2 cellular contexts compared by ENCODE assay signal in genomic region chr19:8150178-8150865, GRCh38.
TF ChIP-seq lines count a peak whose summit lies in the region.

No MANE protein-coding gene starts in this region.

TF ChIP-seq in H1, 55 proteins besides CTCF, POLR2A, EP300 and RAD21:
- TF ChIP-seq CEBPB (IDR thresholded peaks at IDR 0.05; ENCODE audit: low read depth, low read length) (no peak), E2F6 (IDR thresholded peaks at IDR 0.05) (no peak), POU5F1 (IDR thresholded peaks at IDR 0.05; ENCODE audit: low read depth, low read length) (no peak), GTF2F1 (IDR thresholded peaks at IDR 0.05; ENCODE audit: borderline replicate concordance, low read depth, low read length) (no peak), SIN3A (conservative IDR thresholded peaks at IDR 0.05 in 1 of 2, IDR thresholded peaks at IDR 0.05 in 1 of 2; ENCODE audit: low read depth in 1 of 2, low read length in 2 of 2) (no peak), SP1 (IDR thresholded peaks at IDR 0.05; ENCODE audit: low read depth, low read length) (no peak)

TF ChIP-seq in HepG2, 621 proteins besides CTCF, POLR2A, EP300 and RAD21 (continues in another document):
- TF ChIP-seq ZNF841 (CRISPR knock-in tag; IDR thresholded peaks at IDR 0.05; ENCODE audit: borderline replicate concordance) (no peak), ZNF782 (CRISPR knock-in tag; IDR thresholded peaks at IDR 0.05; ENCODE audit: borderline replicate concordance) (no peak), GATAD2A (CRISPR knock-in tag; IDR thresholded peaks at IDR 0.05) (0 out of 2 replicates have a peak, but pooled peaks have one; percentile 56), ZBTB7B (CRISPR knock-in tag; IDR thresholded peaks at IDR 0.05) (peak; percentile 45; the same call in 1 of the 2 replicates), ZFY (CRISPR knock-in tag; IDR thresholded peaks at IDR 0.05) (peak; percentile 45), TEAD3 (CRISPR knock-in tag; optimal IDR thresholded peaks at IDR 0.05; ENCODE audit: borderline replicate concordance) (peak; percentile 7), JUN (CRISPR knock-in tag; IDR thresholded peaks at IDR 0.05) (no peak), SOX6 (IDR thresholded peaks at IDR 0.05) (no peak), SOX6 (CRISPR knock-in tag; IDR thresholded peaks at IDR 0.05) (peak; percentile 55; the same call in 1 of the 2 replicates), TFDP1 (CRISPR knock-in tag; IDR thresholded peaks at IDR 0.05; ENCODE audit: borderline replicate concordance) (peak; percentile 62; the same call in 1 of the 2 replicates), ELF3 (CRISPR knock-in tag; IDR thresholded peaks at IDR 0.05) (0 out of 2 replicates have a peak, but pooled peaks have one; percentile 22), CEBPG (CRISPR knock-in tag; IDR thresholded peaks at IDR 0.05) (no peak), HBP1 (CRISPR knock-in tag; IDR thresholded peaks at IDR 0.05; ENCODE audit: low read depth) (peak; percentile 43; the same call in 1 of the 2 replicates), ZNF746 (CRISPR knock-in tag; IDR thresholded peaks at IDR 0.05) (peak; percentile 31; the same call in 1 of the 2 replicates), ZNF850 (CRISPR knock-in tag; conservative IDR thresholded peaks at IDR 0.05) (0 out of 2 replicates have a peak, but pooled peaks have one; percentile 29), HHEX (CRISPR knock-in tag; IDR thresholded peaks at IDR 0.05) (no peak), PLRG1 (conservative IDR thresholded peaks at IDR 0.05) (no peak), SAP130 (CRISPR knock-in tag; IDR thresholded peaks at IDR 0.05; ENCODE audit: low read depth) (peak; percentile 75), SP5 (CRISPR knock-in tag; IDR thresholded peaks at IDR 0.05; ENCODE audit: borderline replicate concordance, low read depth) (peak; percentile 57; the same call in 1 of the 2 replicates), ETV5 (CRISPR knock-in tag; IDR thresholded peaks at IDR 0.05; ENCODE audit: borderline replicate concordance) (peak; percentile 73; the same call in 1 of the 2 replicates), KDM2A (CRISPR knock-in tag; IDR thresholded peaks at IDR 0.05; ENCODE audit: borderline replicate concordance, low read depth) (no peak), MEIS2 (CRISPR knock-in tag; IDR thresholded peaks at IDR 0.05) (0 out of 2 replicates have a peak, but pooled peaks have one; percentile 43), ZNF800 (CRISPR knock-in tag; IDR thresholded peaks at IDR 0.05) (0 out of 2 replicates have a peak, but pooled peaks have one; percentile 36), MYPOP (CRISPR knock-in tag; IDR thresholded peaks at IDR 0.05) (0 out of 2 replicates have a peak, but pooled peaks have one; percentile 21), ZFX (CRISPR knock-in tag; IDR thresholded peaks at IDR 0.05; ENCODE audit: low read depth) (peak; percentile 64), SOX13 (IDR thresholded peaks at IDR 0.05) (no peak), SOX13 (CRISPR knock-in tag; conservative IDR thresholded peaks at IDR 0.05 in 1 of 2, IDR thresholded peaks at IDR 0.05 in 1 of 2) (peak in 1 of 2 experiments; percentile 5; a peak in 1 of 4 replicates), PAXIP1 (CRISPR knock-in tag; conservative IDR thresholded peaks at IDR 0.05) (0 out of 2 replicates have a peak, but pooled peaks have one; percentile 37), ZNF468 (CRISPR knock-in tag; IDR thresholded peaks at IDR 0.05) (no peak), POGK (CRISPR knock-in tag; conservative IDR thresholded peaks at IDR 0.05) (0 out of 2 replicates have a peak, but pooled peaks have one; percentile 55), ZFP41 (CRISPR knock-in tag; IDR thresholded peaks at IDR 0.05; ENCODE audit: borderline replicate concordance) (no peak), DBP (CRISPR knock-in tag; IDR thresholded peaks at IDR 0.05; ENCODE audit: not compliant biosample characterization) (no peak), HNF4G (IDR thresholded peaks at IDR 0.05; ENCODE audit: borderline replicate concordance, low read depth, low read length) (peak; percentile 46; the same call in 1 of the 2 replicates), HNF4G (CRISPR knock-in tag; IDR thresholded peaks at IDR 0.05; ENCODE audit: borderline replicate concordance, low read depth) (no peak), MTERF4 (CRISPR knock-in tag; IDR thresholded peaks at IDR 0.05) (no peak), SMYD3 (CRISPR knock-in tag; IDR thresholded peaks at IDR 0.05) (no peak), FUBP1 (CRISPR knock-in tag; IDR thresholded peaks at IDR 0.05; ENCODE audit: borderline replicate concordance) (no peak), ZNF619 (CRISPR knock-in tag; IDR thresholded peaks at IDR 0.05) (no peak), KAT8 (CRISPR knock-in tag; IDR thresholded peaks at IDR 0.05) (peak; percentile 44; the same call in 1 of the 2 replicates), PATZ1 (CRISPR knock-in tag; IDR thresholded peaks at IDR 0.05) (0 out of 2 replicates have a peak, but pooled peaks have one; percentile 8), MAX (IDR thresholded peaks at IDR 0.05) (peak; percentile 82), SOX5 (CRISPR knock-in tag; IDR thresholded peaks at IDR 0.05; ENCODE audit: borderline replicate concordance) (peak; percentile 30; the same call in 1 of the 2 replicates)
